In the genomic region with DNA sequence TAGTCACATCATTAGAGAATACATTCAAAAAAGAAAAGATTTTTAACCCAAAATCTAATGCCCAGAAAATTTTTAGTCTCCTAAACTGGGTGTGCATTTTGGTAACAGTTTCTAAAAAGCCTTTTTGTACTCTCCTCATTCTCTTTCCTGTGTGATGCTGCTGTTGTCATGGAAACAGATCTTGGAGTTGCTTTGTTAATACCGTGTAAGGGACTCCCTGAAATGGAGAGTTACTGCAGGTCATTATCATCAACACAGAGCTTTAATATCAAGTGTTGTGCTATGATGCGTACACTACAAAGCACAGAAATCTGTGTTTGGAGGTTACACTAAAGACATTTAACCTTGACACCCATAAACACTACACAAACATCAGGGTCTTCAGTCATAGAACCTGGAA, we compare ENCODE assay signal across 17 cellular contexts.
A peak's percentile ranks its signal among the peaks of the same experiment; 100 is the strongest.
DNase-seq lines count a peak whose midpoint lies in the region; ATAC-seq and TF ChIP-seq lines count a peak whose summit lies in the region.
"Had no signal": no experiment of that assay in that cellular context is flagged by ENCODE, and none has a peak within 500 bp of the region (broad histone marks: within the 10 kb centered on the region; RNA-seq: fewer than 3 reads in every experiment).

No MANE protein-coding gene starts in this region.

- TF ChIP-seq EP300 in neural cell (conservative IDR thresholded peaks at IDR 0.05; ENCODE audit: poor library complexity, severe bottlenecking) = peak; percentile 67

- DNase-seq in NCI-H2227 (lab: John Stamatoyannopoulos, UW; ENCODE audit: unreplicated experiment) (peak; percentile 77), NCI-H2227 treated with DMSO at 0.1 percent for 48 hours (lab: John Stamatoyannopoulos, UW) (no peak), M059J (ENCODE audit: low read depth) (peak; percentile 49)
- DNase-seq in activated naive CD8-positive, alpha-beta T cell treated with anti-CD3 and anti-CD28 coated beads, Interleukin-2, amount 50 U/mL, for 24 hours = no peak
- no peak for DNase-seq in activated CD4-positive, alpha-beta memory T cell treated with anti-CD3 and anti-CD28 coated beads, Interleukin-2, amount 10 ng/mL, durations not matched to agents 7 days and 5 days
- no peak for DNase-seq in CD8-positive, alpha-beta memory T cell
- DNase-seq in activated T-cell treated with anti-CD3 and anti-CD28 coated beads, Interleukin-2, amount 50 U/mL, for 1 hour = no peak
- DNase-seq: activated CD4-positive, alpha-beta T cell treated with anti-CD3 and anti-CD28 coated beads, Interleukin-2, amount 50 U/mL, for 1 hour; GDM1; KG1; NCI-H1694 treated with DMSO at 0.1 percent for 48 hours; NCI-H82 had no signal

- no peaks in the 10 kb centered on the region for H3K9me3 Mint-ChIP-seq in activated naive CD8-positive, alpha-beta T cell treated with anti-CD3 and anti-CD28 coated beads, Interleukin-2, amount 50 U/mL, for 24 hours
- no peaks in the 10 kb centered on the region for H3K9me3 Mint-ChIP-seq in activated CD4-positive, alpha-beta memory T cell treated with anti-CD3 and anti-CD28 coated beads, Interleukin-2, amount 10 ng/mL, durations not matched to agents 7 days and 5 days
- no peaks in the 10 kb centered on the region for H3K9me3 Mint-ChIP-seq in CD8-positive, alpha-beta memory T cell
- H3K9me3 Mint-ChIP-seq: dendritic cell treated with granulocyte-macrophage colony-stimulating factor and Interleukin-4, amounts not matched to agents 40 ng/mL and 50 ng/mL, for 4 days had no signal

- no peaks in the 10 kb centered on the region for H3K9me2 ChIP-seq in neural cell (ENCODE audit: insufficient read depth, low read length)

- no peaks in the 10 kb centered on the region for H4K20me1 ChIP-seq in neural cell (ENCODE audit: insufficient read depth)

- H3K9me3 ChIP-seq in neural cell (ENCODE audit: low read length) = no peaks in the 10 kb centered on the region
- H3K9me3 ChIP-seq in CD8-positive, alpha-beta memory T cell (ENCODE audit: low read length) = no peaks in the 10 kb centered on the region
- H3K9me3 ChIP-seq: prostate gland, suprapubic skin had no signal

- peaks cover 74% of the 10 kb centered on the region for H3K4me1 Mint-ChIP-seq in activated naive CD8-positive, alpha-beta T cell treated with anti-CD3 and anti-CD28 coated beads, Interleukin-2, amount 50 U/mL, for 24 hours
- H3K4me1 Mint-ChIP-seq in activated CD4-positive, alpha-beta memory T cell treated with anti-CD3 and anti-CD28 coated beads, Interleukin-2, amount 10 ng/mL, durations not matched to agents 7 days and 5 days = peaks cover 79% of the 10 kb centered on the region
- H3K4me1 Mint-ChIP-seq in CD8-positive, alpha-beta memory T cell = peaks cover 8 to 29% (median 10%) of the 10 kb centered on the region in 3 donors

- H3K4me3 Mint-ChIP-seq in activated naive CD8-positive, alpha-beta T cell treated with anti-CD3 and anti-CD28 coated beads, Interleukin-2, amount 50 U/mL, for 24 hours = no peak overlapping the region
- no peak overlapping the region for H3K4me3 Mint-ChIP-seq in activated CD4-positive, alpha-beta memory T cell treated with anti-CD3 and anti-CD28 coated beads, Interleukin-2, amount 10 ng/mL, durations not matched to agents 7 days and 5 days
- no peak overlapping the region for H3K4me3 Mint-ChIP-seq in CD8-positive, alpha-beta memory T cell
- H3K4me3 Mint-ChIP-seq: dendritic cell treated with granulocyte-macrophage colony-stimulating factor and Interleukin-4, amounts not matched to agents 40 ng/mL and 50 ng/mL, for 4 days had no signal

- peaks cover 57% of the 10 kb centered on the region for H3K36me3 Mint-ChIP-seq in activated naive CD8-positive, alpha-beta T cell treated with anti-CD3 and anti-CD28 coated beads, Interleukin-2, amount 50 U/mL, for 24 hours (ENCODE audit: low read depth)
- H3K36me3 Mint-ChIP-seq in activated CD4-positive, alpha-beta memory T cell treated with anti-CD3 and anti-CD28 coated beads, Interleukin-2, amount 10 ng/mL, durations not matched to agents 7 days and 5 days (ENCODE audit: low read depth) = peaks cover 50% of the 10 kb centered on the region
- H3K36me3 Mint-ChIP-seq in CD8-positive, alpha-beta memory T cell = peaks cover 3 to 9% (median 3%) of the 10 kb centered on the region in 3 donors

- no peaks in the 10 kb centered on the region for H3K36me3 ChIP-seq in neural cell (ENCODE audit: insufficient read depth, low read length)
- no peaks in the 10 kb centered on the region for H3K36me3 ChIP-seq in CD8-positive, alpha-beta memory T cell (ENCODE audit: insufficient read depth, low read length)
- H3K36me3 ChIP-seq: prostate gland, suprapubic skin had no signal

- peak overlapping the region; percentile 88 for H3K27ac Mint-ChIP-seq in activated naive CD8-positive, alpha-beta T cell treated with anti-CD3 and anti-CD28 coated beads, Interleukin-2, amount 50 U/mL, for 24 hours
- H3K27ac Mint-ChIP-seq in activated CD4-positive, alpha-beta memory T cell treated with anti-CD3 and anti-CD28 coated beads, Interleukin-2, amount 10 ng/mL, durations not matched to agents 7 days and 5 days = no peak overlapping the region
- peak overlapping the region in 2 of 8 donors; percentile 13 to 51 for H3K27ac Mint-ChIP-seq in CD8-positive, alpha-beta memory T cell
- H3K27ac Mint-ChIP-seq: dendritic cell treated with granulocyte-macrophage colony-stimulating factor and Interleukin-4, amounts not matched to agents 40 ng/mL and 50 ng/mL, for 4 days had no signal

- no peaks in the 10 kb centered on the region for H3F3A ChIP-seq in neural cell (ENCODE audit: insufficient read depth, low read length, poor library complexity, severe bottlenecking)

- H3K4me2 ChIP-seq in neural cell (ENCODE audit: low read length) = peak overlapping the region; percentile 42

- peak overlapping the region; percentile 63 for H3K27ac ChIP-seq in neural cell (ENCODE audit: low read length)
- H3K27ac ChIP-seq in CD8-positive, alpha-beta memory T cell (ENCODE audit: low read depth, low read length) = no peak overlapping the region
- H3K27ac ChIP-seq: prostate gland, suprapubic skin had no signal

- CTCF ChIA-PET in activated CD4-positive, alpha-beta memory T cell treated with anti-CD3 and anti-CD28 coated beads, Interleukin-2, amount 10 ng/mL, durations not matched to agents 7 days and 5 days (lab: Charles Lee) = no interaction called here
- CTCF ChIA-PET in CD8-positive, alpha-beta memory T cell (lab: Charles Lee) = no interaction called here

- H3K27me3 ChIP-seq in neural cell (ENCODE audit: insufficient read depth, low read depth, low read length) = no peaks in the 10 kb centered on the region
- no peaks in the 10 kb centered on the region for H3K27me3 ChIP-seq in CD8-positive, alpha-beta memory T cell (ENCODE audit: insufficient read depth, low read length, poor library complexity, severe bottlenecking)
- H3K27me3 ChIP-seq: suprapubic skin had no signal

- H3K27me3 Mint-ChIP-seq in activated naive CD8-positive, alpha-beta T cell treated with anti-CD3 and anti-CD28 coated beads, Interleukin-2, amount 50 U/mL, for 24 hours = no peaks in the 10 kb centered on the region
- H3K27me3 Mint-ChIP-seq in activated CD4-positive, alpha-beta memory T cell treated with anti-CD3 and anti-CD28 coated beads, Interleukin-2, amount 10 ng/mL, durations not matched to agents 7 days and 5 days = no peaks in the 10 kb centered on the region
- no peaks in the 10 kb centered on the region for H3K27me3 Mint-ChIP-seq in CD8-positive, alpha-beta memory T cell
- H3K27me3 Mint-ChIP-seq: dendritic cell treated with granulocyte-macrophage colony-stimulating factor and Interleukin-4, amounts not matched to agents 40 ng/mL and 50 ng/mL, for 4 days had no signal

- POLR2A ChIA-PET in activated CD4-positive, alpha-beta memory T cell treated with anti-CD3 and anti-CD28 coated beads, Interleukin-2, amount 10 ng/mL, durations not matched to agents 7 days and 5 days (lab: Charles Lee) = interaction anchor here (1.3 to 1.9 kb wide), 2 partner anchors 28 to 51 kb away, joined by 3 to 5 read pairs; no protein-coding TSS in a partner anchor
- POLR2A ChIA-PET in CD8-positive, alpha-beta memory T cell (lab: Charles Lee) = no interaction called here

- peak overlapping the region; percentile 29 for H3K4me3 ChIP-seq in neural cell (ENCODE audit: low read length)
- H3K4me3 ChIP-seq in CD8-positive, alpha-beta memory T cell (ENCODE audit: low read length) = no peak overlapping the region
- H3K4me3 ChIP-seq: prostate gland, suprapubic skin had no signal

- TF ChIP-seq CTCF in neural cell (IDR thresholded peaks at IDR 0.05; ENCODE audit: poor library complexity, severe bottlenecking) = no peak

- ATAC-seq in activated naive CD8-positive, alpha-beta T cell treated with anti-CD3 and anti-CD28 coated beads, Interleukin-2, amount 50 U/mL, for 24 hours = no peak
- ATAC-seq: left lobe of liver had no signal

- H2AFZ ChIP-seq in neural cell (ENCODE audit: low read depth, low read length) = peak overlapping the region; percentile 27

- TF ChIP-seq RAD21 in neural cell (conservative IDR thresholded peaks at IDR 0.05) = peak; percentile 11

- no peaks in the 10 kb centered on the region for H3K4me1 ChIP-seq in CD8-positive, alpha-beta memory T cell (ENCODE audit: insufficient read depth, low read length)
- H3K4me1 ChIP-seq: suprapubic skin had no signal

- H3K79me2 ChIP-seq in neural cell (replicated peaks; ENCODE audit: insufficient read depth, low read length) = no peaks in the 10 kb centered on the region

- H3K9ac ChIP-seq in neural cell (ENCODE audit: low read length) = peak overlapping the region; percentile 11

Comparison
In these comparisons a context has a peak if more than half of its experiments do, and no peak if none do; other contexts are left out.
1. DNase-seq: peak in NCI-H2227 (single experiment) and M059J (single experiment); none in NCI-H2227 treated with DMSO at 0.1 percent for 48 hours (single experiment), activated naive CD8-positive, alpha-beta T cell treated with anti-CD3 and anti-CD28 coated beads, Interleukin-2, amount 50 U/mL, for 24 hours (single experiment), activated CD4-positive, alpha-beta memory T cell treated with anti-CD3 and anti-CD28 coated beads, Interleukin-2, amount 10 ng/mL, durations not matched to agents 7 days and 5 days (single experiment), CD8-positive, alpha-beta memory T cell (0 of 5) and activated T-cell treated with anti-CD3 and anti-CD28 coated beads, Interleukin-2, amount 50 U/mL, for 1 hour (single experiment).